1 cellular context compared by ENCODE assay signal in genomic region chr3:37136067-37136466, GRCh38.
TF ChIP-seq lines count a peak whose summit lies in the region.

No MANE protein-coding gene starts in this region.

TF ChIP-seq in HepG2, 621 proteins besides CTCF, POLR2A, EP300 and RAD21:
- TF ChIP-seq ZBTB26 (CRISPR knock-in tag; IDR thresholded peaks at IDR 0.05; ENCODE audit: borderline replicate concordance) (no peak), FOXK2 (IDR thresholded peaks at IDR 0.05) (no peak), ZNF326 (CRISPR knock-in tag; IDR thresholded peaks at IDR 0.05; ENCODE audit: borderline replicate concordance) (no peak), NFIB (CRISPR knock-in tag; IDR thresholded peaks at IDR 0.05; ENCODE audit: borderline replicate concordance) (no peak), ZBTB8A (CRISPR knock-in tag; IDR thresholded peaks at IDR 0.05; ENCODE audit: borderline replicate concordance, low read depth) (no peak), NFE2L2 (IDR thresholded peaks at IDR 0.05; ENCODE audit: low read length) (no peak), DZIP1 (CRISPR knock-in tag; IDR thresholded peaks at IDR 0.05) (no peak), ZNF619 (CRISPR knock-in tag; IDR thresholded peaks at IDR 0.05) (no peak), ZNF468 (CRISPR knock-in tag; IDR thresholded peaks at IDR 0.05) (no peak)
